Comparison of ENCODE assay signal across 11 cellular contexts in genomic region chr1:156765664-156766063, GRCh38. TPM values are rescaled to one million over a fixed set of nuclear protein-coding genes. Genes with fewer than 3 reads are reported as not detected.
DNase-seq lines count a peak whose midpoint lies in the region; ATAC-seq and TF ChIP-seq lines count a peak whose summit lies in the region.
"Had no signal": no experiment of that assay in that cellular context is flagged by ENCODE, and none has a peak within 500 bp of the region (broad histone marks: within the 10 kb centered on the region; RNA-seq: fewer than 3 reads in every experiment).

No MANE protein-coding gene starts in this region.

- H3K36me3 ChIP-seq in PC-9 (ENCODE audit: low read depth) (0 out of 2 replicates have a peak, but pooled peaks cover 8% of the 10 kb centered on the region), vagina (peaks cover 0 to 3% of the 10 kb centered on the region in 2 donors)

- H3K4me1 ChIP-seq in PC-9 (replicated peaks; ENCODE audit: insufficient read depth) (peaks cover 18% of the 10 kb centered on the region), vagina (peaks cover 37% of the 10 kb centered on the region)

- TF ChIP-seq CTCF in PC-9 (conservative IDR thresholded peaks at IDR 0.05) (no peak), fibroblast of pulmonary artery (IDR thresholded peaks at IDR 0.05; ENCODE audit: low read length, missing control alignments) (no peak), vagina (IDR thresholded peaks at IDR 0.05) (no peak)

- no peaks in the 10 kb centered on the region for H3K9me3 Mint-ChIP-seq in activated T-cell treated with anti-CD3 and anti-CD28 coated beads, Interleukin-2, amount 50 U/mL, for 24 hours
- H3K9me3 Mint-ChIP-seq in stimulated activated naive B cell treated with anti-CD40 and anti-IgM and Interleukin-4, amounts not matched to agents 10 μg/mL and 1 μg/mL and 100 μg/mL, for 72 hours = no peaks in the 10 kb centered on the region
- H3K9me3 Mint-ChIP-seq: activated T-cell treated with anti-CD3 and anti-CD28 coated beads, Interleukin-2, amount 50 U/mL, for 72 hours; stimulated activated naive CD8-positive, alpha-beta T cell treated with anti-CD3 and anti-CD28 coated beads, Interleukin-15, amount 100 ng/mL, for 72 hours; WTC11 had no signal

- H3F3A ChIP-seq in PC-9 (ENCODE audit: insufficient read depth, low read depth) = peaks cover 5% of the 10 kb centered on the region

- H3K4me2 ChIP-seq in PC-9 = peak overlapping the region; percentile 82

- H3K9me3 ChIP-seq in PC-9 (ENCODE audit: insufficient read depth, low read depth) (no peaks in the 10 kb centered on the region), vagina (no peaks in the 10 kb centered on the region)

- peaks cover 26% of the 10 kb centered on the region for H3K36me3 Mint-ChIP-seq in activated T-cell treated with anti-CD3 and anti-CD28 coated beads, Interleukin-2, amount 50 U/mL, for 24 hours (ENCODE audit: low read depth)
- peaks cover 8 to 23% of the 10 kb centered on the region in 2 donors for H3K36me3 Mint-ChIP-seq in stimulated activated naive B cell treated with anti-CD40 and anti-IgM and Interleukin-4, amounts not matched to agents 10 μg/mL and 1 μg/mL and 100 μg/mL, for 72 hours

- BruUV-seq in PC-9 (replicated peaks; lab: Mats Ljungman, UMichigan) = no TSS peak

- peak overlapping the region; percentile 50 for H3K27ac Mint-ChIP-seq in activated T-cell treated with anti-CD3 and anti-CD28 coated beads, Interleukin-2, amount 50 U/mL, for 24 hours
- no peak overlapping the region for H3K27ac Mint-ChIP-seq in stimulated activated naive B cell treated with anti-CD40 and anti-IgM and Interleukin-4, amounts not matched to agents 10 μg/mL and 1 μg/mL and 100 μg/mL, for 72 hours
- H3K27ac Mint-ChIP-seq: WTC11 had no signal

- no peak overlapping the region for H3K27ac ChIP-seq in PC-9
- H3K27ac ChIP-seq in vagina = no peak overlapping the region

- ATAC-seq in stimulated activated naive B cell treated with anti-CD40 and anti-IgM and Interleukin-4, amounts not matched to agents 10 μg/mL and 1 μg/mL and 100 μg/mL, for 72 hours (replicated peaks) = no peak
- ATAC-seq in HG03354 (IDR thresholded peaks at IDR 0.05; ENCODE audit: poor library complexity, severe bottlenecking, unreplicated experiment) = no peak
- ATAC-seq: activated T-cell treated with anti-CD3 and anti-CD28 coated beads, Interleukin-2, amount 50 U/mL, for 72 hours; stimulated activated naive CD8-positive, alpha-beta T cell treated with anti-CD3 and anti-CD28 coated beads, Interleukin-15, amount 100 ng/mL, for 72 hours; WTC11 had no signal

- peaks cover 41% of the 10 kb centered on the region for H3K79me2 ChIP-seq in PC-9 (ENCODE audit: low read depth)

- DNase-seq in activated T-cell treated with anti-CD3 and anti-CD28 coated beads, Interleukin-2, amount 50 U/mL, for 24 hours = no peak
- no peak for DNase-seq in activated T-cell treated with anti-CD3 and anti-CD28 coated beads, Interleukin-2, amount 50 U/mL, for 1 hour
- DNase-seq in PC-9 (no peak), fibroblast of pulmonary artery (ENCODE audit: low read depth) (no peak), vagina (ENCODE audit: extremely low spot score in 2 of 2) (no peak), NCI-H2081 (lab: John Stamatoyannopoulos, UW) (no peak)
- no peak for DNase-seq in stimulated activated naive B cell treated with anti-CD40 and anti-IgM and Interleukin-4, amounts not matched to agents 10 μg/mL and 1 μg/mL and 100 μg/mL, for 72 hours
- DNase-seq: activated T-cell treated with anti-CD3 and anti-CD28 coated beads, Interleukin-2, amount 50 U/mL, for 72 hours; stimulated activated naive CD8-positive, alpha-beta T cell treated with anti-CD3 and anti-CD28 coated beads, Interleukin-15, amount 100 ng/mL, for 72 hours had no signal

- H4K20me1 ChIP-seq in PC-9 (ENCODE audit: insufficient read depth) = peaks cover 11% of the 10 kb centered on the region; the same call in 1 of the 2 replicates

- CTCF ChIA-PET in PC-9 (lab: Charles Lee) = no interaction called here

- intact Hi-C loops in PC-9 (cut with micrococcal nuclease; ENCODE audit: unreplicated experiment) (loop anchor here (5.0 kb wide), 1 partner anchor 73 kb away; no protein-coding TSS in a partner anchor), vagina (cut with DNase I) (no loop called here)

- H3K27me3 ChIP-seq in PC-9 (ENCODE audit: insufficient read depth, low read depth) = no peaks in the 10 kb centered on the region
- H3K27me3 ChIP-seq in vagina = no peaks in the 10 kb centered on the region

- no peak overlapping the region for H2AFZ ChIP-seq in PC-9

- H3K4me1 Mint-ChIP-seq in activated T-cell treated with anti-CD3 and anti-CD28 coated beads, Interleukin-2, amount 50 U/mL, for 24 hours (ENCODE audit: low read depth) = peaks cover 29% of the 10 kb centered on the region
- H3K4me1 Mint-ChIP-seq in stimulated activated naive B cell treated with anti-CD40 and anti-IgM and Interleukin-4, amounts not matched to agents 10 μg/mL and 1 μg/mL and 100 μg/mL, for 72 hours = peaks cover 18 to 35% of the 10 kb centered on the region in 2 donors

- POLR2A ChIA-PET in PC-9 (lab: Charles Lee; ENCODE audit: unreplicated experiment) = no interaction called here

- no peaks in the 10 kb centered on the region for H3K9me2 ChIP-seq in PC-9 (ENCODE audit: insufficient read depth)

- H3K4me3 ChIP-seq in PC-9 (peak overlapping the region; percentile 80; the same call in 1 of the 2 replicates), fibroblast of pulmonary artery (replicated peaks; ENCODE audit: low read depth, low read length) (peak overlapping the region; percentile 92), vagina (no peak overlapping the region)

- no peak for TF ChIP-seq POLR2A in vagina (IDR thresholded peaks at IDR 0.05)

- no peak overlapping the region for H3K4me3 Mint-ChIP-seq in activated T-cell treated with anti-CD3 and anti-CD28 coated beads, Interleukin-2, amount 50 U/mL, for 24 hours
- peak overlapping the region; percentile 29 to 53 for H3K4me3 Mint-ChIP-seq in stimulated activated naive B cell treated with anti-CD40 and anti-IgM and Interleukin-4, amounts not matched to agents 10 μg/mL and 1 μg/mL and 100 μg/mL, for 72 hours
- H3K4me3 Mint-ChIP-seq: activated T-cell treated with anti-CD3 and anti-CD28 coated beads, Interleukin-2, amount 50 U/mL, for 72 hours; stimulated activated naive CD8-positive, alpha-beta T cell treated with anti-CD3 and anti-CD28 coated beads, Interleukin-15, amount 100 ng/mL, for 72 hours; WTC11 had no signal

- no peaks in the 10 kb centered on the region for H3K27me3 Mint-ChIP-seq in activated T-cell treated with anti-CD3 and anti-CD28 coated beads, Interleukin-2, amount 50 U/mL, for 24 hours
- H3K27me3 Mint-ChIP-seq in stimulated activated naive B cell treated with anti-CD40 and anti-IgM and Interleukin-4, amounts not matched to agents 10 μg/mL and 1 μg/mL and 100 μg/mL, for 72 hours = no peaks in the 10 kb centered on the region
- H3K27me3 Mint-ChIP-seq: stimulated activated naive CD8-positive, alpha-beta T cell treated with anti-CD3 and anti-CD28 coated beads, Interleukin-15, amount 100 ng/mL, for 72 hours had no signal

RNA-seq across cellular contexts. Expression of gene PRCC, which starts 1.7 kb away (rescaled TPM):
- 47.8 and 56.6 TPM in 2 replicates for total RNA-seq in PC-9 (2021)
- 30.4 TPM for total RNA-seq in vagina

RNA-seq across cellular contexts. Expression of gene HDGF, which starts 14.2 kb away (rescaled TPM):
- 472 and 498 TPM in 2 replicates for total RNA-seq in PC-9 (2021)
- 154 TPM for total RNA-seq in vagina

RNA-seq across cellular contexts. Expression of gene MRPL24, which starts 24.8 kb away (rescaled TPM):
- total RNA-seq in PC-9 (2021) (74.1 and 85.3 TPM in 2 replicates), vagina (40.0 TPM)

RNA-seq across cellular contexts. Expression of gene ISG20L2, which starts 37.1 kb away (rescaled TPM):
- total RNA-seq in PC-9 (2021) (25.4 and 33.2 TPM in 2 replicates), vagina (12.8 TPM)

RNA-seq across cellular contexts. Expression of gene METTL25B, which starts 37.4 kb away (rescaled TPM):
- 51.0 and 77.7 TPM in 2 replicates for total RNA-seq in PC-9 (2021)
- total RNA-seq in vagina = 17.7 TPM

Comparison
In these comparisons a context has a peak if more than half of its experiments do, and no peak if none do; other contexts are left out.
1. H3K4me3 ChIP-seq: peak in PC-9 (single experiment) and fibroblast of pulmonary artery (single experiment); none in vagina (0 of 2).